1 cellular context compared by ENCODE assay signal in genomic region chr9:73009649-73010288, GRCh38.
TF ChIP-seq lines count a peak whose summit lies in the region.

No MANE protein-coding gene starts in this region.

TF ChIP-seq in K562, 482 proteins besides CTCF, POLR2A, EP300 and RAD21 (continued from another document and continues in another):
- TF ChIP-seq CHD1 (IDR thresholded peaks at IDR 0.05; ENCODE audit: low read length) (no peak), ZNF263 (CRISPR knock-in tag; IDR thresholded peaks at IDR 0.05; ENCODE audit: borderline replicate concordance) (no peak), SMAD3 (CRISPR knock-in tag; conservative IDR thresholded peaks at IDR 0.05) (no peak), CEBPB (tag; IDR thresholded peaks at IDR 0.05) (no peak), ZMIZ1 (IDR thresholded peaks at IDR 0.05; ENCODE audit: low read depth in 2 of 2, low read length in 2 of 2) (0 out of 4 replicates have a peak, but pooled peaks of 1 of the 2 experiments have one; percentile 61), KAT2B (IDR thresholded peaks at IDR 0.05; ENCODE audit: low read depth, low read length) (no peak), TFAP4 (CRISPR knock-in tag; IDR thresholded peaks at IDR 0.05; ENCODE audit: borderline replicate concordance) (peak; percentile 75), NFRKB (IDR thresholded peaks at IDR 0.05; ENCODE audit: low read depth) (no peak), USF1 (CRISPR knock-in tag; IDR thresholded peaks at IDR 0.05) (no peak; the same call in 1 of the 2 replicates), HMGN3 (IDR thresholded peaks at IDR 0.05; ENCODE audit: borderline replicate concordance, extremely low read depth, insufficient read length, low read depth, low read length) (no peak), FOS (IDR thresholded peaks at IDR 0.05; ENCODE audit: extremely low read depth, insufficient read length) (no peak), MEIS2 (IDR thresholded peaks at IDR 0.05; ENCODE audit: partially characterized antibody) (peak; percentile 71), ZNF140 (CRISPR knock-in tag; IDR thresholded peaks at IDR 0.05) (no peak), CBX2 (IDR thresholded peaks at IDR 0.05; ENCODE audit: insufficient read depth, low read length, poor library complexity, severe bottlenecking) (no peak), ZNF347 (CRISPR knock-in tag; IDR thresholded peaks at IDR 0.05; ENCODE audit: low read depth) (no peak), HNRNPUL1 (IDR thresholded peaks at IDR 0.05; ENCODE audit: low read length) (no peak), KDM2B (CRISPR knock-in tag; IDR thresholded peaks at IDR 0.05) (no peak), HDAC2 (IDR thresholded peaks at IDR 0.05) (0 out of 2 replicates have a peak, but pooled peaks have one; percentile 28), NFIX (CRISPR knock-in tag; IDR thresholded peaks at IDR 0.05; ENCODE audit: low read depth) (no peak), ZSCAN29 (IDR thresholded peaks at IDR 0.05) (no peak), IFI16 (CRISPR knock-in tag; IDR thresholded peaks at IDR 0.05) (no peak), ZNF780A (CRISPR knock-in tag; IDR thresholded peaks at IDR 0.05) (no peak), ZNF280A (IDR thresholded peaks at IDR 0.05; ENCODE audit: low read depth, partially characterized antibody) (no peak), CBX3 (IDR thresholded peaks at IDR 0.05; ENCODE audit: borderline replicate concordance in 1 of 2, low read length in 2 of 2) (peak in 1 of 2 experiments; percentile 61; a peak in 2 of 3 replicates), BRF2 (IDR thresholded peaks at IDR 0.05; ENCODE audit: borderline replicate concordance, insufficient read depth, insufficient read length) (no peak), KAT8 (IDR thresholded peaks at IDR 0.05; ENCODE audit: low read depth) (no peak), TRIM25 (IDR thresholded peaks at IDR 0.05; ENCODE audit: borderline replicate concordance) (no peak), SRSF7 (optimal IDR thresholded peaks at IDR 0.05; ENCODE audit: low read depth, low read length) (no peak), ZNF57 (CRISPR knock-in tag; IDR thresholded peaks at IDR 0.05) (no peak), NR0B1 (IDR thresholded peaks at IDR 0.05; ENCODE audit: partially characterized antibody) (no peak), ZNF253 (CRISPR knock-in tag; conservative IDR thresholded peaks at IDR 0.05) (no peak), ZNF75A (CRISPR knock-in tag; IDR thresholded peaks at IDR 0.05) (no peak), XRCC5 (IDR thresholded peaks at IDR 0.05; ENCODE audit: low read depth, low read length) (no peak), HCFC1 (IDR thresholded peaks at IDR 0.05; ENCODE audit: low read depth, low read length) (no peak)
- TF ChIP-seq, protein P1, sequence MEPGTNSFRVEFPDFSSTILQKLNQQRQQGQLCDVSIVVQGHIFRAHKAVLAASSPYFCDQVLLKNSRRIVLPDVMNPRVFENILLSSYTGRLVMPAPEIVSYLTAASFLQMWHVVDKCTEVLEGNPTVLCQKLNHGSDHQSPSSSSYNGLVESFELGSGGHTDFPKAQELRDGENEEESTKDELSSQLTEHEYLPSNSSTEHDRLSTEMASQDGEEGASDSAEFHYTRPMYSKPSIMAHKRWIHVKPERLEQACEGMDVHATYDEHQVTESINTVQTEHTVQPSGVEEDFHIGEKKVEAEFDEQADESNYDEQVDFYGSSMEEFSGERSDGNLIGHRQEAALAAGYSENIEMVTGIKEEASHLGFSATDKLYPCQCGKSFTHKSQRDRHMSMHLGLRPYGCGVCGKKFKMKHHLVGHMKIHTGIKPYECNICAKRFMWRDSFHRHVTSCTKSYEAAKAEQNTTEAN (CRISPR knock-in tag; IDR thresholded peaks at IDR 0.05), result no peak
- TF ChIP-seq, protein P2, sequence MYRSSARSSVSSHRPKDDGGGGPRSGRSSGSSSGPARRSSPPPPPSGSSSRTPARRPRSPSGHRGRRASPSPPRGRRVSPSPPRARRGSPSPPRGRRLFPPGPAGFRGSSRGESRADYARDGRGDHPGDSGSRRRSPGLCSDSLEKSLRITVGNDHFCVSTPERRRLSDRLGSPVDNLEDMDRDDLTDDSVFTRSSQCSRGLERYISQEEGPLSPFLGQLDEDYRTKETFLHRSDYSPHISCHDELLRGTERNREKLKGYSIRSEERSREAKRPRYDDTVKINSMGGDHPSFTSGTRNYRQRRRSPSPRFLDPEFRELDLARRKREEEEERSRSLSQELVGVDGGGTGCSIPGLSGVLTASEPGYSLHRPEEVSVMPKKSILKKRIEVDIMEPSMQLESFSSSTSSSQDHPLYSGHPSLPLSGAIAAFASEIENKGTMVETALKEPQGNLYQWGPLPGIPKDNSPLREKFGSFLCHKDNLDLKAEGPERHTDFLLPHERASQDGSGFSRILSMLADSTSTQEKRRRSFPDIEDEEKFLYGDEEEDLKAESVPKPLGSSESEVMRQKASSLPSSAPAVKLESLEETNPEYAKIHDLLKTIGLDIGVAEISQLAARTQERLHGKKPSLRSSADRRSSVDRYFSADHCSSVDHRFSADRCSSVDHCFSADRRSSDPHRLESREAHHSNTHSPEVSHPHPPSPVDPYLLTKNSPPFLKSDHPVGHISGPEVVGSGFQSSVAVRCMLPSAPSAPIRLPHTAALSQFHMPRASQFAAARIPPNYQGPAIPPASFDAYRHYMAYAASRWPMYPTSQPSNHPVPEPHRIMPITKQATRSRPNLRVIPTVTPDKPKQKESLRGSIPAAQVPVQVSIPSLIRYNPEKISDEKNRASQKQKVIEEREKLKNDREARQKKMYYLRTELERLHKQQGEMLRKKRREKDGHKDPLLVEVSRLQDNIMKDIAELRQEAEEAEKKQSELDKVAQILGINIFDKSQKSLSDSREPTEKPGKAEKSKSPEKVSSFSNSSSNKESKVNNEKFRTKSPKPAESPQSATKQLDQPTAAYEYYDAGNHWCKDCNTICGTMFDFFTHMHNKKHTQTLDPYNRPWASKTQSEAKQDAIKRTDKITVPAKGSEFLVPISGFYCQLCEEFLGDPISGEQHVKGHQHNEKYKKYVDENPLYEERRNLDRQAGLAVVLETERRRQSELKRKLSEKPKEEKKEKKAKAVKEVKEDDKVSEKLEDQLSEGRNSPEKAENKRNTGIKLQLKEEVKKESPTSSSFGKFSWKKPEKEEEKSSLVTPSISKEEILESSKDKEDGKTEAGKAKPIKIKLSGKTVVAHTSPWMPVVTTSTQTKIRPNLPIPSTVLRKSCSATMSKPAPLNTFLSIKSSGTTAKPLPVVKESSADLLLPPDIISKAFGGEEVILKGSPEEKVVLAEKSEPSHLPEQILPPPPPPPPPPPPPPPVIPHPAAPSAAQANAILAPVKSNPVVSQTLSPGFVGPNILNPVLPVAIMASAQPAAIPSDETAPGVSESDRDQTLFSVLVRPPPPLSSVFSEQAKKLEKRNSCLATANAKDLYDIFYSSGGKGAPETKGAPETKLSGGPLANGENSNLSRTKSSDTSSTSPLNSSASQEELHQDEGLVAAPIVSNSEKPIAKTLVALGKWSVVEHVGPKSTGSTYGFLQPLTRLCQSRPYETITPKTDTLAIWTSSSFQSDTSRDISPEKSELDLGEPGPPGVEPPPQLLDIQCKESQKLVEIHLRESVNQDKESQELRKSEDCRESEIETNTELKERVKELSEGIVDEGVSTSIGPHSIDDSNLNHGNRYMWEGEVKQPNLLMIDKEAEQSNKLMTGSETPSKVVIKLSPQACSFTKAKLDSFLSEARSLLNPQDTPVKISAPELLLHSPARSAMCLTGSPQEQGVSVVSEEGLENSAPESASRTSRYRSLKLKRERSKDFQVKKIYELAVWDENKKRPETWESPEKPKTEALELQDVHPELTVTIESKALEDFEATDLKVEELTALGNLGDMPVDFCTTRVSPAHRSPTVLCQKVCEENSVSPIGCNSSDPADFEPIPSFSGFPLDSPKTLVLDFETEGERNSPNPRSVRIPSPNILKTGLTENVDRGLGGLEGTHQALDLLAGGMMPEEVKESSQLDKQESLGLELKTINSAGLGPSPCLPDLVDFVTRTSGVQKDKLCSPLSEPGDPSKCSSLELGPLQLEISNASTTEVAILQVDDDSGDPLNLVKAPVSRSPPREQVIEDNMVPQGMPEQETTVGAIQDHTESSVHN (IDR thresholded peaks at IDR 0.05; ENCODE audit: borderline replicate concordance in 1 of 2, low read depth in 1 of 2), result no peak
- TF ChIP-seq, protein P3, sequence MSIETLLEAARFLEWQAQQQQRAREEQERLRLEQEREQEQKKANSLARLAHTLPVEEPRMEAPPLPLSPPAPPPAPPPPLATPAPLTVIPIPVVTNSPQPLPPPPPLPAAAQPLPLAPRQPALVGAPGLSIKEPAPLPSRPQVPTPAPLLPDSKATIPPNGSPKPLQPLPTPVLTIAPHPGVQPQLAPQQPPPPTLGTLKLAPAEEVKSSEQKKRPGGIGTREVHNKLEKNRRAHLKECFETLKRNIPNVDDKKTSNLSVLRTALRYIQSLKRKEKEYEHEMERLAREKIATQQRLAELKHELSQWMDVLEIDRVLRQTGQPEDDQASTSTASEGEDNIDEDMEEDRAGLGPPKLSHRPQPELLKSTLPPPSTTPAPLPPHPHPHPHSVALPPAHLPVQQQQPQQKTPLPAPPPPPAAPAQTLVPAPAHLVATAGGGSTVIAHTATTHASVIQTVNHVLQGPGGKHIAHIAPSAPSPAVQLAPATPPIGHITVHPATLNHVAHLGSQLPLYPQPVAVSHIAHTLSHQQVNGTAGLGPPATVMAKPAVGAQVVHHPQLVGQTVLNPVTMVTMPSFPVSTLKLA (conservative IDR thresholded peaks at IDR 0.05), result peak in 1 of 2 experiments; percentile 39; a peak in 2 of 4 replicates
